Comparison of ENCODE assay signal across 8 cellular contexts in genomic region chr21:37564924-37565529, GRCh38.
DNase-seq lines count a peak whose midpoint lies in the region; ATAC-seq and TF ChIP-seq lines count a peak whose summit lies in the region.

No MANE protein-coding gene starts in this region.

- H3K79me2 ChIP-seq in Karpas-422 (ENCODE audit: low read length): no peaks in the 10 kb centered on the region

- CTCF ChIA-PET in activated CD8-positive, alpha-beta memory T cell treated with anti-CD3 and anti-CD28 coated beads, Interleukin-2, amount 10 ng/mL, durations not matched to agents 7 days and 5 days (lab: Charles Lee): interaction anchor here (0.8 to 3.1 kb wide), 11 partner anchors 10 to 341 kb away, joined by 3 to 14 read pairs (median 4); no protein-coding TSS in a partner anchor

- H4K20me1 ChIP-seq in Karpas-422 (ENCODE audit: insufficient read depth, low read depth, low read length): no peaks in the 10 kb centered on the region

- peaks cover 15% of the 10 kb centered on the region for H3K4me1 ChIP-seq in Karpas-422 (ENCODE audit: low read length)

- H3K9ac ChIP-seq in Karpas-422 (ENCODE audit: low read length): no peak overlapping the region

- H3K9me2 ChIP-seq in Karpas-422 (replicated peaks; ENCODE audit: insufficient read depth, low read length): no peaks in the 10 kb centered on the region

- no peak for ATAC-seq in activated CD8-positive, alpha-beta memory T cell treated with anti-CD3 and anti-CD28 coated beads, Interleukin-2, amount 10 ng/mL, durations not matched to agents 7 days and 5 days
- ATAC-seq in left ventricle myocardium superior (peak; percentile 4), GM19463 (IDR thresholded peaks at IDR 0.05; ENCODE audit: unreplicated experiment) (no peak)

- no peaks in the 10 kb centered on the region for H3K9me3 Mint-ChIP-seq in activated CD8-positive, alpha-beta memory T cell treated with anti-CD3 and anti-CD28 coated beads, Interleukin-2, amount 10 ng/mL, durations not matched to agents 7 days and 5 days (ENCODE audit: low read depth)

- DNase-seq in activated CD8-positive, alpha-beta memory T cell treated with anti-CD3 and anti-CD28 coated beads, Interleukin-2, amount 10 ng/mL, durations not matched to agents 7 days and 5 days: no peak
- DNase-seq in activated CD8-positive, alpha-beta memory T cell treated with anti-CD3 and anti-CD28 coated beads, Interleukin-2, amount 50 U/mL, for 48 hours: no peak
- no peak for DNase-seq in left ventricle myocardium superior
- DNase-seq in substantia nigra (lab: John Stamatoyannopoulos, UW): no peak
- DNase-seq in Karpas-422: no peak
- DNase-seq in hippocampal formation (lab: John Stamatoyannopoulos, UW): no peak

- intact Hi-C loops in left ventricle myocardium superior (cut with micrococcal nuclease): no loop called here

- peaks cover 3% of the 10 kb centered on the region for H3K27me3 Mint-ChIP-seq in activated CD8-positive, alpha-beta memory T cell treated with anti-CD3 and anti-CD28 coated beads, Interleukin-2, amount 10 ng/mL, durations not matched to agents 7 days and 5 days

- H2AFZ ChIP-seq in Karpas-422 (ENCODE audit: low read length): no peak overlapping the region

- H3K4me3 Mint-ChIP-seq in activated CD8-positive, alpha-beta memory T cell treated with anti-CD3 and anti-CD28 coated beads, Interleukin-2, amount 10 ng/mL, durations not matched to agents 7 days and 5 days: peak overlapping the region; percentile 87

- H3K27ac Mint-ChIP-seq in activated CD8-positive, alpha-beta memory T cell treated with anti-CD3 and anti-CD28 coated beads, Interleukin-2, amount 10 ng/mL, durations not matched to agents 7 days and 5 days: peak overlapping the region; percentile 99

- H3K4me1 Mint-ChIP-seq in activated CD8-positive, alpha-beta memory T cell treated with anti-CD3 and anti-CD28 coated beads, Interleukin-2, amount 10 ng/mL, durations not matched to agents 7 days and 5 days: peaks cover 22% of the 10 kb centered on the region

- no peak overlapping the region for H3K4me2 ChIP-seq in Karpas-422 (ENCODE audit: low read depth, low read length, poor library complexity, severe bottlenecking)

- no peaks in the 10 kb centered on the region for H3K9me3 ChIP-seq in Karpas-422 (ENCODE audit: low read length)

- H3K36me3 ChIP-seq in Karpas-422 (ENCODE audit: insufficient read depth, low read length): no peaks in the 10 kb centered on the region

- H3K27ac ChIP-seq in VCaP: peak overlapping the region; percentile 76; the same call in 1 of the 2 replicates
- peak overlapping the region; percentile 90 for H3K27ac ChIP-seq in substantia nigra (ENCODE audit: low read depth, low read length, poor library complexity, severe bottlenecking)
- no peak overlapping the region for H3K27ac ChIP-seq in Karpas-422 (ENCODE audit: low read length)

- H3K4me3 ChIP-seq in Karpas-422 (ENCODE audit: low read length): no peak overlapping the region

- no peaks in the 10 kb centered on the region for H3K36me3 Mint-ChIP-seq in activated CD8-positive, alpha-beta memory T cell treated with anti-CD3 and anti-CD28 coated beads, Interleukin-2, amount 10 ng/mL, durations not matched to agents 7 days and 5 days

- no peaks in the 10 kb centered on the region for H3K27me3 ChIP-seq in Karpas-422 (ENCODE audit: low read length)

- no peak for TF ChIP-seq CTCF in VCaP (conservative IDR thresholded peaks at IDR 0.05)
